8 cellular contexts compared by ENCODE assay signal in the genomic region with DNA sequence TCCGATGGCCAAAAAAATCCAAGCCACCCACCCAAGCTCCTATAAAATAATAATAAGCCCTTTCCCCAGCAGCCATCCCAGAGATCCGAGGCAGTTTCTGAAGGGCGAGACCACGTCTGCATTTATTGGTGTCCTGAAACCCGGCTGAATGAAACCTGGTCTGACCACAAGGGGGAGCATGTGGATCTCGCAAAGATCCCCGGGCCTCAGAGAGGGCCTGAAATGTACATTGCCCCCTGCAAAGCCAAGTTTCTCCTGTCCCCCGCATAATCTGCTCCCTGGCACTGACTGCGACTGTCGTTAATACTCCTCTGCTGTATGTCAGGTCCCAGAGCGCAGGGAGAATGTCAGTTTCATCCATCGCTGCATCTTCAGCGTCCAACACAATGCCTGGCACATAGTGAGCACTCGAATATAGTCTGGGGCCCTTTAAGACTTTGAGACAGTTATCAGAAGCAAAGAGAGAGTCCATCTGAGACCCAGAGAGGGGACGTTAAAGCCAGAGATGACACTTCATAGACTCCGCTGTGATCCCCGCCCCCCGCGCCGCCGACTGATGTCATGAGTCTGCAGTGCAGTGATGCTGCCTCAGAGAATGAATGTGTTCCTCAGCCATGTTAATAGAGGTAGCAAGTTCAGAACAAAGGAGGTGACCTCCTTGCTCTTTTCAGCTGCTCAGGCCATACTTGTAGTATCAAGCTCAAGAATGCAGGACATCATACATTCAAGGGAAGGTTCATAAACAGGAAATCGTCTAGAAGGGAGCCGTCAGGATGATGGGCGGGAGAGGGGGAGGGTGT.
A peak's percentile ranks its signal among the peaks of the same experiment; 100 is the strongest.
DNase-seq lines count a peak whose midpoint lies in the region; ATAC-seq and TF ChIP-seq lines count a peak whose summit lies in the region.

No MANE protein-coding gene starts in this region.

- BruUV-seq in Caco-2 (replicated peaks; lab: Mats Ljungman, UMichigan) = no TSS peak

- H3K4me1 Mint-ChIP-seq in Caco-2 (ENCODE audit: low read depth, unreplicated experiment) = no peaks in the 10 kb centered on the region
- H3K4me1 Mint-ChIP-seq in activated T-helper 1 cell treated with anti-CD3 and anti-CD28 coated beads, Interleukin-12 subunit alpha, Interleukin-12 subunit beta, Interleukin-2, Interleukin-4 antibody, amounts not matched to agents 30 ng/mL and 10 ng/mL and 1 ng/mL, durations not matched to agents 14 hours and 24 hours and 36 hours (ENCODE audit: low read depth) = peaks cover 14% of the 10 kb centered on the region

- H3K27me3 Mint-ChIP-seq in Caco-2 (ENCODE audit: insufficient read depth, unreplicated experiment) = peaks cover 9% of the 10 kb centered on the region
- H3K27me3 Mint-ChIP-seq in activated T-helper 1 cell treated with anti-CD3 and anti-CD28 coated beads, Interleukin-12 subunit alpha, Interleukin-12 subunit beta, Interleukin-2, Interleukin-4 antibody, amounts not matched to agents 30 ng/mL and 10 ng/mL and 1 ng/mL, durations not matched to agents 14 hours and 24 hours and 36 hours (ENCODE audit: insufficient read depth) = peaks cover 6% of the 10 kb centered on the region

- H3K36me3 ChIP-seq in Caco-2 (ENCODE audit: control insufficient read depth, insufficient read depth, low read length) = no peaks in the 10 kb centered on the region

- H3K9me3 Mint-ChIP-seq in Caco-2 (ENCODE audit: unreplicated experiment) = no peaks in the 10 kb centered on the region
- no peaks in the 10 kb centered on the region for H3K9me3 Mint-ChIP-seq in activated T-helper 1 cell treated with anti-CD3 and anti-CD28 coated beads, Interleukin-12 subunit alpha, Interleukin-12 subunit beta, Interleukin-2, Interleukin-4 antibody, amounts not matched to agents 30 ng/mL and 10 ng/mL and 1 ng/mL, durations not matched to agents 14 hours and 24 hours and 36 hours

- DNase-seq in Caco-2 = peak; percentile 72 to 77
- DNase-seq in KG1 (lab: John Stamatoyannopoulos, UW) = peak; percentile 44
- DNase-seq in RKO (ENCODE audit: low spot score) = peak; percentile 77
- DNase-seq in activated T-helper 1 cell treated with anti-CD3 and anti-CD28 coated beads, Interleukin-12 subunit alpha, Interleukin-12 subunit beta, Interleukin-2, Interleukin-4 antibody, amounts not matched to agents 30 ng/mL and 10 ng/mL and 1 ng/mL, durations not matched to agents 14 hours and 24 hours and 36 hours (ENCODE audit: low spot score) = peak; percentile 47
- peak; percentile 67 for DNase-seq in fibroblast of villous mesenchyme (ENCODE audit: low read depth)
- peak in 40 of 56 donors; percentile 1 to 76 (median 27) for DNase-seq in nucleus accumbens (lab: John Stamatoyannopoulos, UW)
- DNase-seq in substantia nigra (lab: John Stamatoyannopoulos, UW) = peak in 35 of 49 donors; percentile 2 to 66 (median 28)

- TF ChIP-seq CTCF in Caco-2 (IDR thresholded peaks at IDR 0.05; ENCODE audit: insufficient read depth in 1 of 2, low read depth in 1 of 2, low read length in 1 of 2, severe bottlenecking in 1 of 2, unreplicated experiment in 1 of 2) = peak; percentile 82 to 85
- TF ChIP-seq CTCF in fibroblast of villous mesenchyme (IDR thresholded peaks at IDR 0.05; ENCODE audit: insufficient read depth, low read depth, low read length) = peak; percentile 82

- POLR2A ChIA-PET in Caco-2 (lab: Charles Lee) = no interaction called here

- ATAC-seq in HG02759 (IDR thresholded peaks at IDR 0.05; ENCODE audit: unreplicated experiment) = no peak

- H3K27me3 ChIP-seq in Caco-2 (replicated peaks; ENCODE audit: control insufficient read depth, insufficient read depth, low read length) = no peaks in the 10 kb centered on the region; the same call in 1 of the 2 replicates

- CTCF ChIA-PET in Caco-2 (lab: Charles Lee) = interaction anchor here (2.3 kb wide), 1 partner anchor 66 kb away, joined by 9 read pairs; no protein-coding TSS in a partner anchor

- H3K9me3 ChIP-seq in Caco-2 = no peaks in the 10 kb centered on the region

- H3K4me1 ChIP-seq in Caco-2 = no peaks in the 10 kb centered on the region

- H3K4me3 Mint-ChIP-seq in Caco-2 (ENCODE audit: unreplicated experiment) = no peak overlapping the region
- H3K4me3 Mint-ChIP-seq in activated T-helper 1 cell treated with anti-CD3 and anti-CD28 coated beads, Interleukin-12 subunit alpha, Interleukin-12 subunit beta, Interleukin-2, Interleukin-4 antibody, amounts not matched to agents 30 ng/mL and 10 ng/mL and 1 ng/mL, durations not matched to agents 14 hours and 24 hours and 36 hours = no peak overlapping the region

- no peaks in the 10 kb centered on the region for H3K36me3 Mint-ChIP-seq in Caco-2 (ENCODE audit: insufficient read depth, unreplicated experiment)
- H3K36me3 Mint-ChIP-seq in activated T-helper 1 cell treated with anti-CD3 and anti-CD28 coated beads, Interleukin-12 subunit alpha, Interleukin-12 subunit beta, Interleukin-2, Interleukin-4 antibody, amounts not matched to agents 30 ng/mL and 10 ng/mL and 1 ng/mL, durations not matched to agents 14 hours and 24 hours and 36 hours (ENCODE audit: low read depth) = no peaks in the 10 kb centered on the region

- intact Hi-C loops in Caco-2 (cut with micrococcal nuclease; ENCODE audit: unreplicated experiment) = loop anchor here (1.0 kb wide), 2 partner anchors 67 to 97 kb away; no protein-coding TSS in a partner anchor
- intact Hi-C loops in activated T-helper 1 cell treated with anti-CD3 and anti-CD28 coated beads, Interleukin-12 subunit alpha, Interleukin-12 subunit beta, Interleukin-2, Interleukin-4 antibody, amounts not matched to agents 30 ng/mL and 10 ng/mL and 1 ng/mL, durations not matched to agents 14 hours and 24 hours and 36 hours (cut with micrococcal nuclease) = loop anchor here (1.0 to 5.0 kb wide), 4 partner anchors 67 to 394 kb away; a partner anchor contains a TSS

- no peak overlapping the region for H3K27ac ChIP-seq in substantia nigra (ENCODE audit: low read depth, low read length, poor library complexity, severe bottlenecking)

- H3K4me3 ChIP-seq in Caco-2 (ENCODE audit: low read depth, low read length) (no peak overlapping the region), fibroblast of villous mesenchyme (ENCODE audit: low read depth, low read length) (no peak overlapping the region)

- no peak overlapping the region for H3K27ac Mint-ChIP-seq in Caco-2 (ENCODE audit: unreplicated experiment)
- H3K27ac Mint-ChIP-seq in activated T-helper 1 cell treated with anti-CD3 and anti-CD28 coated beads, Interleukin-12 subunit alpha, Interleukin-12 subunit beta, Interleukin-2, Interleukin-4 antibody, amounts not matched to agents 30 ng/mL and 10 ng/mL and 1 ng/mL, durations not matched to agents 14 hours and 24 hours and 36 hours = no peak overlapping the region

Comparison
In these comparisons a context has a peak if more than half of its experiments do, and no peak if none do; other contexts are left out.
1. DNase-seq: peak in every context shown above with its lines; median percentile 77 in RKO; 74 in Caco-2; 67 in fibroblast of villous mesenchyme; 47 in activated T-helper 1 cell treated with anti-CD3 and anti-CD28 coated beads, Interleukin-12 subunit alpha, Interleukin-12 subunit beta, Interleukin-2, Interleukin-4 antibody, amounts not matched to agents 30 ng/mL and 10 ng/mL and 1 ng/mL, durations not matched to agents 14 hours and 24 hours and 36 hours; 44 in KG1; 28 in substantia nigra; 27 in nucleus accumbens.